ENCODE assay signal across 13 cellular contexts in the genomic region with DNA sequence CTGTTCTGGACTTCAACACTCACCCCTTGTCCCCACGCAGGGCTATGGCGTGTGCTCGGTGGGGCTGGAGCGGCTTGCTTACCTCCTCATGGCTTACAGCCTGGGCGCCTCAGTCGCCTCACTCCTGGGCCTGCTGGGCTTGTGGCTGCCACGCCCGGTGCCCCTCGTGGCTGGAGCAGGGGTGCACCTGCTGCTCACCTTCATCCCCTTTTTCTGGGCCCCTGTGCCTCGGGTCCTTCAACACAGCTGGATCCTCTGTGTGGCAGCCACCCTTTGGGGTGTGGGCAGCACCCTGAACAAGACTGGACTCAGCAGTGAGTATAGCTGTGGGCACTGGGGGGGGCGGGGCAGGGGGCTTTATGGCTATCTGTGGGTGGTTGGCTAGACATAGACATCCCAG. TPM values are rescaled to one million over a fixed set of nuclear protein-coding genes. Genes with fewer than 3 reads are reported as not detected.
A peak's percentile ranks its signal among the peaks of the same experiment; 100 is the strongest.
DNase-seq lines count a peak whose midpoint lies in the region; TF ChIP-seq lines count a peak whose summit lies in the region.
"Not testable (repeated sequence)": the region's sequence is repeated elsewhere in the genome, so short reads cannot be mapped to it uniquely, and the experiment has no call there.
"Had no signal": no experiment of that assay in that cellular context is flagged by ENCODE, and none has a peak within 500 bp of the region (broad histone marks: within the 10 kb centered on the region; RNA-seq: fewer than 3 reads in every experiment).

No MANE protein-coding gene starts in this region.

- H3K4me3 ChIP-seq in H7 (ENCODE audit: insufficient read depth, low read depth, low read length); SK-N-SH (ENCODE audit: low read depth in 2 of 2, low read length in 1 of 2); osteoblast (ENCODE audit: insufficient read depth, low read length): not testable (repeated sequence)

- not testable (repeated sequence) for H3K4me1 ChIP-seq in SK-N-SH (ENCODE audit: control insufficient read depth in 1 of 2, insufficient read depth in 2 of 2, low read depth in 1 of 2, low read length in 1 of 2); osteoblast (ENCODE audit: insufficient read depth, low read length)

- H4K20me1 ChIP-seq in SK-N-SH (ENCODE audit: insufficient read depth); osteoblast (ENCODE audit: insufficient read depth, low read length): not testable (repeated sequence)

- H3K4me2 ChIP-seq in SK-N-SH; osteoblast (ENCODE audit: insufficient read depth, low read length): not testable (repeated sequence)

- not testable (repeated sequence) for TF ChIP-seq CTCF in SK-N-SH (IDR thresholded peaks at IDR 0.05); osteoblast (IDR thresholded peaks at IDR 0.05; ENCODE audit: extremely low read depth, low read depth, low read length)

- DNase-seq in H7 (peak; percentile 13), SK-N-SH (peak; percentile 2), iPS-NIHi7 (ENCODE audit: extremely low spot score) (peak; percentile 0), osteoblast (ENCODE audit: insufficient read length, low spot score, missing footprints) (peak; percentile 31)

- not testable (repeated sequence) for H3K9ac ChIP-seq in SK-N-SH

- TF ChIP-seq RAD21 in SK-N-SH (IDR thresholded peaks at IDR 0.05; ENCODE audit: low read length) = not testable (repeated sequence)

- not testable (repeated sequence) for TF ChIP-seq EP300 in SK-N-SH (IDR thresholded peaks at IDR 0.05; ENCODE audit: borderline replicate concordance in 1 of 2, low read depth in 1 of 2, low read length in 1 of 2)

- H3K27me3 ChIP-seq in H7 (ENCODE audit: control insufficient read depth, insufficient read depth, low read length) = peaks cover 12% of the 10 kb centered on the region
- not testable (repeated sequence) for H3K27me3 ChIP-seq in SK-N-SH (ENCODE audit: insufficient read depth); osteoblast (ENCODE audit: insufficient read depth, low read length)

- not testable (repeated sequence) for H3K9me2 ChIP-seq in SK-N-SH

- H3K27ac ChIP-seq in SK-N-SH (ENCODE audit: low read depth in 2 of 2, low read length in 1 of 2); osteoblast (ENCODE audit: low read depth, low read length): not testable (repeated sequence)

- H3K9me3 ChIP-seq in SK-N-SH; osteoblast (ENCODE audit: low read depth, low read length): not testable (repeated sequence)

- H3K36me3 ChIP-seq in H7 (replicated peaks; ENCODE audit: control insufficient read depth, insufficient read depth, low read length); SK-N-SH (replicated peaks in 1 of 2; ENCODE audit: control insufficient read depth in 1 of 2, insufficient read depth in 2 of 2, low read length in 1 of 2); osteoblast (ENCODE audit: insufficient read depth, low read length): not testable (repeated sequence)

- H3F3A ChIP-seq in SK-N-SH (replicated peaks; ENCODE audit: insufficient read depth) = not testable (repeated sequence)

- not testable (repeated sequence) for H3K79me2 ChIP-seq in SK-N-SH (ENCODE audit: insufficient read depth); osteoblast (ENCODE audit: insufficient read depth, low read length)

- CTCF ChIA-PET in SK-N-SH (lab: Yijun Ruan, JAX) = not testable (repeated sequence)

- POLR2A ChIA-PET in SK-N-SH (lab: Yijun Ruan, JAX) = not testable (repeated sequence)

- 0% methylated on average over 1 of the region's 11 CpGs for whole genome bisulfite sequencing in SK-N-SH (ENCODE audit: low lambda C conversion rate)

- H2AFZ ChIP-seq in SK-N-SH (ENCODE audit: low read depth); osteoblast (ENCODE audit: low read length): not testable (repeated sequence)

RNA-seq across cellular contexts. Expression of a gene that starts 20.5 kb away (rescaled TPM):
- 0.92 TPM in 1 of 2 replicates, not detected in the other for total RNA-seq in H7 (2014; rRNA removed; shearing (Covaris generic))
- not detected in 2 replicates for polyA plus RNA-seq in SK-N-SH (2012; rRNA removed)
- not detected in 2 replicates for polyA plus RNA-seq in SK-N-SH (2012; cell fraction: cytosol; rRNA removed)
- not detected in 2 replicates for polyA plus RNA-seq in SK-N-SH (2012; cell fraction: nucleus; rRNA removed)
- total RNA-seq in osteoblast = not detected in 2 replicates
- total RNA-seq: A673; CD4-positive, alpha-beta memory T cell; CD4-positive, CD25-positive, alpha-beta regulatory T cell; CD8-positive, alpha-beta memory T cell; Daoy; G401; GM12878 had no signal
- polyA plus RNA-seq: AG04450; CD14-positive monocyte; CD4-positive, alpha-beta memory T cell; CD4-positive, CD25-positive, alpha-beta regulatory T cell; CD8-positive, alpha-beta memory T cell; GM12878 had no signal

RNA-seq across cellular contexts. Expression of a gene that starts 37.9 kb away (rescaled TPM):
- total RNA-seq in H7 (2014; rRNA removed; shearing (Covaris generic)) = 0.14 TPM in 1 of 2 replicates, not detected in the other
- not detected in 2 replicates for polyA plus RNA-seq in SK-N-SH (2012; rRNA removed)
- polyA plus RNA-seq in SK-N-SH (2012; cell fraction: cytosol; rRNA removed) = not detected in 2 replicates
- polyA plus RNA-seq in SK-N-SH (2012; cell fraction: nucleus; rRNA removed) = 0.15 TPM in 1 of 2 replicates, not detected in the other
- total RNA-seq in osteoblast = 0.36 TPM in 1 of 2 replicates, not detected in the other
- total RNA-seq: A673; CD4-positive, alpha-beta memory T cell; CD4-positive, CD25-positive, alpha-beta regulatory T cell; CD8-positive, alpha-beta memory T cell; Daoy; G401; GM12878 had no signal
- polyA plus RNA-seq: AG04450; CD14-positive monocyte; CD4-positive, alpha-beta memory T cell; CD4-positive, CD25-positive, alpha-beta regulatory T cell; CD8-positive, alpha-beta memory T cell had no signal

RNA-seq across cellular contexts. Expression of a gene that starts 55.0 kb away (rescaled TPM):
- total RNA-seq in H7 (2014; rRNA removed; shearing (Covaris generic)) = not detected in 2 replicates
- polyA plus RNA-seq in SK-N-SH (2012; rRNA removed) = not detected in 2 replicates
- not detected in 2 replicates for polyA plus RNA-seq in SK-N-SH (2012; cell fraction: cytosol; rRNA removed)
- polyA plus RNA-seq in SK-N-SH (2012; cell fraction: nucleus; rRNA removed) = 0.29 and 0.60 TPM in 2 replicates
- not detected in 2 replicates for total RNA-seq in osteoblast
- total RNA-seq: A673; CD4-positive, alpha-beta memory T cell; CD8-positive, alpha-beta memory T cell; Daoy; G401 had no signal
- polyA plus RNA-seq: AG04450; CD14-positive monocyte; CD4-positive, alpha-beta memory T cell; CD4-positive, CD25-positive, alpha-beta regulatory T cell; CD8-positive, alpha-beta memory T cell had no signal
